ENCODE assay signal across 8 cellular contexts in the genomic region with DNA sequence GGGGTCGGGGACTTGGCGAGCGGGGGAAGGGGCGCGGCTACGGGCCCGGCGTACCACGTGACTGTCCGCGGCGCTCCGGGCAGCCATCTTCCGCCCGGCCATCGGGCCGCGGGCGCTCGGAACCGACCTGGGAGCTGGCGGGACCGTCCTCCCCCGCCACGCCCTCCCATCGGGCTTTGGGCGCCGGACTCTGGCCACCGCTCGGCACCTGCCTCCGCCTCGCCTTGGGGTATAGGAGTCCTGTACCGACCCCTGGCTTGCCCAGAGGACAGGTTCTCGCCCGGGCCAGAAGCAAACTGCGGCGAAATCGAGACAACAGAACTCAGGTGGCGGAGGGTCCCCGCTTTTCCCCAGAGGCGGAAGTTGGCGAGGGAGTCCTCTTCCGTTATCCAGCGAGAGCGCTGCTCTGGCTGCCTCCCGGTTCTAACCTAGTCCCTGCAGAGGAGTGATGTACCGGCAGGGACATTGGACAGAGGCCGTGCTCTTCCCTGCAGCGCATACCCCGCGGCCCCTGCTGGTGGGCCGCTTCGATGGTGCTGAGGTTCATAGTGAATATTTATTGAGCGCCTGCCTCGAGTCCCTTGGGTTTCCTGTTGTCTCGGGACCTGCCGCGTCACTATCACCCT. TPM values are rescaled to one million over a fixed set of nuclear protein-coding genes. Genes with fewer than 3 reads are reported as not detected.
DNase-seq lines count a peak whose midpoint lies in the region; ATAC-seq and TF ChIP-seq lines count a peak whose summit lies in the region.

No MANE protein-coding gene starts in this region.

- H3K27ac ChIP-seq in lower lobe of right lung, result peak overlapping the region; percentile 96

- DNase-seq in C1 segment of cervical spinal cord (lab: John Stamatoyannopoulos, UW) (peak; percentile 77 to 100 (median 92)), NCI-H510A (lab: John Stamatoyannopoulos, UW) (peak; percentile 39), ecto neural progenitor cell (ENCODE audit: low spot score) (peak; percentile 88), lower lobe of right lung (peak; percentile 80)
- DNase-seq in activated CD4-positive, alpha-beta T cell treated with anti-CD3 and anti-CD28 coated beads, Interleukin-2, amount 50 U/mL, for 48 hours, result peak; percentile 63 to 69
- DNase-seq in stimulated activated CD8-positive, alpha-beta memory T cell treated with anti-CD3 and anti-CD28 coated beads, Interleukin-15, amount 100 ng/mL, for 1 hour (ENCODE audit: low read depth), result peak; percentile 24

- no peaks in the 10 kb centered on the region for H3K27me3 ChIP-seq in lower lobe of right lung (ENCODE audit: low read depth)

- peaks cover 21% of the 10 kb centered on the region for H3K4me1 ChIP-seq in lower lobe of right lung

- H3K4me3 ChIP-seq in lower lobe of right lung, result peak overlapping the region; percentile 92

- intact Hi-C loops in lower lobe of right lung (cut with DNase I), result loop anchor here (10.0 kb wide), 1 partner anchor 70 kb away; no protein-coding TSS in a partner anchor

- peaks cover 4% of the 10 kb centered on the region for H3K36me3 ChIP-seq in lower lobe of right lung

- H3K9me3 ChIP-seq in lower lobe of right lung, result no peaks in the 10 kb centered on the region

- peak; percentile 58 for TF ChIP-seq CTCF in lower lobe of right lung (IDR thresholded peaks at IDR 0.05)

- ATAC-seq in GM18909 (IDR thresholded peaks at IDR 0.05; ENCODE audit: poor library complexity, unreplicated experiment) (peak; percentile 52), HG03108 (IDR thresholded peaks at IDR 0.05; ENCODE audit: unreplicated experiment) (peak; percentile 36), lower lobe of right lung (peak; percentile 82 to 86)

RNA-seq across cellular contexts. Expression of a gene that starts 1.2 kb away (rescaled TPM):
- 72.3 TPM for total RNA-seq in lower lobe of right lung

Comparison
In these comparisons a context has a peak if more than half of its experiments do, and no peak if none do; other contexts are left out.
1. Peak in every context shown above with its lines: DNase-seq, ATAC-seq, H3K4me3 ChIP-seq and H3K27ac ChIP-seq.
2. DNase-seq: peak in every context shown above with its lines; median percentile 92 in C1 segment of cervical spinal cord; 88 in ecto neural progenitor cell; 80 in lower lobe of right lung; 66 in activated CD4-positive, alpha-beta T cell treated with anti-CD3 and anti-CD28 coated beads, Interleukin-2, amount 50 U/mL, for 48 hours; 39 in NCI-H510A; 24 in stimulated activated CD8-positive, alpha-beta memory T cell treated with anti-CD3 and anti-CD28 coated beads, Interleukin-15, amount 100 ng/mL, for 1 hour.